In genomic region chrX:40729923-40730584, GRCh38 we compare ENCODE assay signal across 9 cellular contexts. TPM values are rescaled to one million over a fixed set of nuclear protein-coding genes. Genes with fewer than 3 reads are reported as not detected.
DNase-seq lines count a peak whose midpoint lies in the region; TF ChIP-seq lines count a peak whose summit lies in the region.
"Had no signal": no experiment of that assay in that cellular context is flagged by ENCODE, and none has a peak within 500 bp of the region (broad histone marks: within the 10 kb centered on the region; RNA-seq: fewer than 3 reads in every experiment).

No MANE protein-coding gene starts in this region.

- CTCF ChIA-PET in Caco-2 (lab: Charles Lee) (no interaction called here), OCI-LY7 (lab: Charles Lee; ENCODE audit: unreplicated experiment) (no interaction called here)

- peak overlapping the region in 1 of 2 donors; percentile 61 for H3K9ac ChIP-seq in colonic mucosa (ENCODE audit: low read depth in 2 of 2, low read length in 2 of 2)

- H3K9me3 ChIP-seq in Caco-2 (no peaks in the 10 kb centered on the region), OCI-LY7 (ENCODE audit: low read length) (no peaks in the 10 kb centered on the region), colonic mucosa (no peaks in the 10 kb centered on the region)

- peak; percentile 19 to 50 for DNase-seq in Caco-2
- DNase-seq in OCI-LY7 (ENCODE audit: low spot score) = no peak
- DNase-seq in colonic mucosa = peak; percentile 59
- DNase-seq in nephron progenitor cell = no peak
- no peak for DNase-seq in epidermal melanocyte (ENCODE audit: insufficient read length, low spot score)
- DNase-seq in hepatic stellate cell (ENCODE audit: low spot score) = no peak
- DNase-seq in NCI-H2107 (lab: John Stamatoyannopoulos, UW) = no peak
- DNase-seq in HuH-7.5 (ENCODE audit: low spot score) = no peak
- DNase-seq: SIG-M5 had no signal

- no peaks in the 10 kb centered on the region for H3K9me3 Mint-ChIP-seq in Caco-2 (ENCODE audit: unreplicated experiment)
- H3K9me3 Mint-ChIP-seq in nephron progenitor cell = peaks cover 19% of the 10 kb centered on the region

- H4K20me1 ChIP-seq in OCI-LY7 (ENCODE audit: insufficient read depth, low read length) = peaks cover 12% of the 10 kb centered on the region; the same call in 1 of the 2 replicates

- H3K4me1 ChIP-seq in Caco-2 = no peaks in the 10 kb centered on the region; the same call in 1 of the 2 replicates
- H3K4me1 ChIP-seq in OCI-LY7 (ENCODE audit: insufficient read depth, low read length, poor library complexity, severe bottlenecking) = peaks cover 17% of the 10 kb centered on the region
- no peaks in the 10 kb centered on the region for H3K4me1 ChIP-seq in colonic mucosa

- no peaks in the 10 kb centered on the region for H3K27me3 Mint-ChIP-seq in Caco-2 (ENCODE audit: insufficient read depth, unreplicated experiment)
- no peaks in the 10 kb centered on the region for H3K27me3 Mint-ChIP-seq in nephron progenitor cell (ENCODE audit: low read depth, poor library complexity)

- 0 out of 2 replicates have a peak overlapping the region, but pooled peaks have one; percentile 20 for H3K4me2 ChIP-seq in OCI-LY7 (ENCODE audit: low read length)

- POLR2A ChIA-PET in Caco-2 (lab: Charles Lee) (no interaction called here), OCI-LY7 (lab: Charles Lee) (no interaction called here)

- no peak overlapping the region for H3K27ac ChIP-seq in OCI-LY7 (ENCODE audit: low read depth, low read length, poor library complexity, severe bottlenecking)
- H3K27ac ChIP-seq in colonic mucosa = peak overlapping the region; percentile 72

- intact Hi-C loops in Caco-2 (cut with micrococcal nuclease; ENCODE audit: unreplicated experiment) (loop anchor here (10.0 kb wide), 1 partner anchor 355 kb away; the partner anchor contains the start of gene USP9X), OCI-LY7 (cut with micrococcal nuclease; ENCODE audit: unreplicated experiment) (loop anchor here (10.0 kb wide), 1 partner anchor 605 kb away; the partner anchor contains the start of gene DDX3X), colonic mucosa (cut with DNase I) (loop anchor here (10.0 kb wide), 1 partner anchor 355 kb away; the partner anchor contains the start of gene USP9X)

- H3K4me3 Mint-ChIP-seq in Caco-2 (ENCODE audit: unreplicated experiment) = peak overlapping the region; percentile 56
- no peak overlapping the region for H3K4me3 Mint-ChIP-seq in nephron progenitor cell

- H3K27me3 ChIP-seq in Caco-2 (replicated peaks; ENCODE audit: control insufficient read depth, insufficient read depth, low read length) (no peaks in the 10 kb centered on the region), colonic mucosa (no peaks in the 10 kb centered on the region)

- peaks cover 12% of the 10 kb centered on the region for H3K36me3 Mint-ChIP-seq in Caco-2 (ENCODE audit: insufficient read depth, unreplicated experiment)
- H3K36me3 Mint-ChIP-seq in nephron progenitor cell (ENCODE audit: low read depth) = peaks cover 5% of the 10 kb centered on the region

- H3K4me1 Mint-ChIP-seq in Caco-2 (ENCODE audit: low read depth, unreplicated experiment) (peaks cover 22% of the 10 kb centered on the region), nephron progenitor cell (peaks cover 32% of the 10 kb centered on the region)

- H3K36me3 ChIP-seq in Caco-2 (ENCODE audit: control insufficient read depth, insufficient read depth, low read length) = no peaks in the 10 kb centered on the region
- peaks cover 49% of the 10 kb centered on the region for H3K36me3 ChIP-seq in OCI-LY7 (ENCODE audit: insufficient read depth, low read length)
- H3K36me3 ChIP-seq in colonic mucosa = no peaks in the 10 kb centered on the region

- no peak for TF ChIP-seq CTCF in Caco-2 (IDR thresholded peaks at IDR 0.05; ENCODE audit: insufficient read depth in 1 of 2, low read depth in 1 of 2, low read length in 1 of 2, severe bottlenecking in 1 of 2, unreplicated experiment in 1 of 2)
- TF ChIP-seq CTCF in OCI-LY7 (conservative IDR thresholded peaks at IDR 0.05; ENCODE audit: low read length) = no peak
- TF ChIP-seq CTCF in colonic mucosa (IDR thresholded peaks at IDR 0.05) = no peak
- no peak for TF ChIP-seq CTCF in nephron progenitor cell (IDR thresholded peaks at IDR 0.05)

- peak overlapping the region; percentile 82 for H3K27ac Mint-ChIP-seq in Caco-2 (ENCODE audit: unreplicated experiment)
- H3K27ac Mint-ChIP-seq in nephron progenitor cell = peak overlapping the region; percentile 8

- BruUV-seq in Caco-2 (replicated peaks; lab: Mats Ljungman, UMichigan) (no TSS peak), OCI-LY7 (replicated peaks; lab: Mats Ljungman, UMichigan) (no TSS peak)

- no peak overlapping the region for H3K4me3 ChIP-seq in Caco-2 (ENCODE audit: low read depth, low read length)
- H3K4me3 ChIP-seq in OCI-LY7 (ENCODE audit: low read depth, low read length, poor library complexity, severe bottlenecking) = no peak overlapping the region
- no peak overlapping the region for H3K4me3 ChIP-seq in colonic mucosa

- no peak overlapping the region for H2AFZ ChIP-seq in OCI-LY7 (ENCODE audit: low read length)

- no peaks in the 10 kb centered on the region for H3K9me2 ChIP-seq in OCI-LY7 (ENCODE audit: insufficient read depth, low read length)

- peaks cover 65% of the 10 kb centered on the region for H3K79me2 ChIP-seq in OCI-LY7 (ENCODE audit: insufficient read depth, low read depth, low read length)

RNA-seq across cellular contexts. Expression of gene MED14, which starts 5.3 kb away (rescaled TPM):
- total RNA-seq in Caco-2 (2022) = 42.6 and 44.0 TPM in 2 replicates
- 28.1 and 39.4 TPM in 2 replicates for total RNA-seq in OCI-LY7 (2014; rRNA removed; shearing (Covaris generic))
- 57.0 and 73.8 TPM in 2 replicates for total RNA-seq in OCI-LY7 (2022)
- total RNA-seq in colonic mucosa = 10 to 100 TPM; 59.1 to 63.0 TPM

Comparison
In these comparisons a context has a peak if more than half of its experiments do, and no peak if none do; other contexts are left out.
1. DNase-seq: peak in Caco-2 (2 of 2) and colonic mucosa (single experiment); none in OCI-LY7 (single experiment), nephron progenitor cell (single experiment), epidermal melanocyte (single experiment), hepatic stellate cell (single experiment), NCI-H2107 (single experiment) and HuH-7.5 (single experiment).